In the genomic region with DNA sequence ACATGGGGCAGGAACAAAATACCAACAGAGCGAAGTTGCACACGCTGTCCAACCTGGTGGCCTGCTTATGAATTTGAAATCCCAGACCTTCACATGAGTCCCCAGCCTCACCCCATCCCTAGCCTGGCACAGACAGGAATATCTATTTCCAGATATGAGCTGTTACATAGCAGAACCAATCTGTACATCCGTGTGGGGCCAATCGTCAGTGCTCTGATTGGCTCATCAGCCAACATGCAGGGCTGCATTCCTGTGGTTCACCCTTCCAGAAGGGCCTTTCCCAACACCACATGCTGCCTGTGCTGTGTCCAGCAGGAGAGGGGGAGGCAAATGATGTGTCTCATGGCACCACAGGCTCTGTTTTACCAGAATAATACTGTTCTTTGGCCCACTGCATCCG, we compare ENCODE assay signal across 9 cellular contexts. TPM values are rescaled to one million over a fixed set of nuclear protein-coding genes. Genes with fewer than 3 reads are reported as not detected.
A peak's percentile ranks its signal among the peaks of the same experiment; 100 is the strongest.
DNase-seq lines count a peak whose midpoint lies in the region; ATAC-seq, FAIRE-seq and TF ChIP-seq lines count a peak whose summit lies in the region.
"Had no signal": no experiment of that assay in that cellular context is flagged by ENCODE, and none has a peak within 500 bp of the region (broad histone marks: within the 10 kb centered on the region; RNA-seq: fewer than 3 reads in every experiment).

No MANE protein-coding gene starts in this region.

- H3K79me2 ChIP-seq in H1 (ENCODE audit: control insufficient read depth in 1 of 2, insufficient read depth in 2 of 2, low read length in 2 of 2) = no peaks in the 10 kb centered on the region

- no peak overlapping the region for H3K18ac ChIP-seq in H1 (ENCODE audit: extremely low read depth, low read length)

- H3K27me3 Mint-ChIP-seq in activated naive CD4-positive, alpha-beta T cell treated with anti-CD3 and anti-CD28 coated beads, Interleukin-2, amount 10 ng/mL, durations not matched to agents 7 days and 5 days = no peaks in the 10 kb centered on the region
- H3K27me3 Mint-ChIP-seq: activated CD4-positive, alpha-beta T cell treated with anti-CD3 and anti-CD28 coated beads for 36 hours had no signal

- H3K79me1 ChIP-seq in H1 (ENCODE audit: low read depth, low read length) = no peaks in the 10 kb centered on the region

- no peak overlapping the region for H3K9ac ChIP-seq in H1 (replicated peaks in 1 of 4; ENCODE audit: extremely low read depth in 1 of 4, low read depth in 3 of 4, low read length in 3 of 4)

- H2AK5ac ChIP-seq in H1 (ENCODE audit: low read depth, low read length) = peak overlapping the region; percentile 70; the same call in 1 of the 2 replicates

- peak overlapping the region; percentile 62; the same call in 1 of the 2 replicates for H2BK15ac ChIP-seq in H1 (ENCODE audit: low read length)

- no peak for TF ChIP-seq CTCF in H1 (IDR thresholded peaks at IDR 0.05; ENCODE audit: control extremely low read depth in 1 of 3, insufficient read depth in 1 of 3, low read depth in 1 of 3, low read length in 3 of 3)
- TF ChIP-seq CTCF in lower lobe of right lung (IDR thresholded peaks at IDR 0.05) = no peak
- no peak for TF ChIP-seq CTCF in uterus (IDR thresholded peaks at IDR 0.05)

- no peak overlapping the region for H2AFZ ChIP-seq in H1 (ENCODE audit: low read length)

- CTCF ChIA-PET in H1 (lab: Charles Lee; ENCODE audit: partially characterized antibody) = interaction anchor here (0.7 to 5.0 kb wide), 7 partner anchors 8 to 304 kb away, joined by 3 to 42 read pairs (median 6); no protein-coding TSS in a partner anchor
- CTCF ChIA-PET in activated naive CD4-positive, alpha-beta T cell treated with anti-CD3 and anti-CD28 coated beads, Interleukin-2, amount 10 ng/mL, durations not matched to agents 7 days and 5 days (lab: Charles Lee) = no interaction called here

- WGBS in H1 (ENCODE audit: extremely low coverage in 1 of 2, insufficient coverage in 1 of 2, insufficient read length in 1 of 2, insufficient replicate concordance in 2 of 2, low coverage in 1 of 2, low lambda C conversion rate in 2 of 2, missing lambda C conversion rate in 1 of 2), 2 experiments = 93% methylated on average over 5 of the region's 5 CpGs; no CpG with 5 or more reads in 1 of the 2 experiments

- no peaks in the 10 kb centered on the region for H3K4me1 Mint-ChIP-seq in activated naive CD4-positive, alpha-beta T cell treated with anti-CD3 and anti-CD28 coated beads, Interleukin-2, amount 10 ng/mL, durations not matched to agents 7 days and 5 days
- H3K4me1 Mint-ChIP-seq: activated CD4-positive, alpha-beta T cell treated with anti-CD3 and anti-CD28 coated beads for 36 hours had no signal

- H3K9me3 Mint-ChIP-seq in activated naive CD4-positive, alpha-beta T cell treated with anti-CD3 and anti-CD28 coated beads, Interleukin-2, amount 10 ng/mL, durations not matched to agents 7 days and 5 days = peaks cover 1% of the 10 kb centered on the region

- H2BK120ac ChIP-seq in H1 (replicated peaks; ENCODE audit: low read depth, low read length) = no peak overlapping the region

- H2BK20ac ChIP-seq in H1 (ENCODE audit: low read length) = 0 out of 2 replicates have a peak overlapping the region, but pooled peaks have one; percentile 76

- no peaks in the 10 kb centered on the region for H3K9me3 ChIP-seq in H1 (ENCODE audit: insufficient read depth in 2 of 2, low read depth in 1 of 2, low read length in 1 of 2)
- no peaks in the 10 kb centered on the region for H3K9me3 ChIP-seq in lower lobe of right lung
- H3K9me3 ChIP-seq in uterus = no peaks in the 10 kb centered on the region

- H3K4ac ChIP-seq in H1 (replicated peaks; ENCODE audit: insufficient read length, low read depth, low read length) = no peak overlapping the region

- H3K27ac Mint-ChIP-seq in activated naive CD4-positive, alpha-beta T cell treated with anti-CD3 and anti-CD28 coated beads, Interleukin-2, amount 10 ng/mL, durations not matched to agents 7 days and 5 days = no peak overlapping the region
- H3K27ac Mint-ChIP-seq: activated CD4-positive, alpha-beta T cell treated with anti-CD3 and anti-CD28 coated beads for 36 hours had no signal

- H2BK5ac ChIP-seq in H1 (ENCODE audit: low read depth, low read length) = peak overlapping the region; percentile 80; the same call in 1 of the 2 replicates

- peak; percentile 94 to 95 for ATAC-seq in lower lobe of right lung
- no peak for ATAC-seq in HG03039 (IDR thresholded peaks at IDR 0.05; ENCODE audit: unreplicated experiment)
- ATAC-seq: activated CD4-positive, alpha-beta T cell treated with anti-CD3 and anti-CD28 coated beads for 36 hours had no signal

- TF ChIP-seq RAD21 in Ishikawa (IDR thresholded peaks at IDR 0.05; ENCODE audit: low read depth) = peak; percentile 37; the same call in 1 of the 2 replicates
- no peak for TF ChIP-seq RAD21 in H1 (IDR thresholded peaks at IDR 0.05 in 1 of 2, conservative IDR thresholded peaks at IDR 0.05 in 1 of 2; ENCODE audit: low read depth in 2 of 2, low read length in 2 of 2)

- no peak overlapping the region for H3K4me3 Mint-ChIP-seq in activated naive CD4-positive, alpha-beta T cell treated with anti-CD3 and anti-CD28 coated beads, Interleukin-2, amount 10 ng/mL, durations not matched to agents 7 days and 5 days
- H3K4me3 Mint-ChIP-seq: activated CD4-positive, alpha-beta T cell treated with anti-CD3 and anti-CD28 coated beads for 36 hours had no signal

- FAIRE-seq in H1 (lab: Jason Lieb, UNC) = no peak

- H3K14ac ChIP-seq in H1 (ENCODE audit: insufficient read length) = no peak overlapping the region

- intact Hi-C loops in lower lobe of right lung (cut with DNase I) (no loop called here), uterus (cut with DNase I; ENCODE audit: low total_unique reads) (no loop called here)

- H3K56ac ChIP-seq in H1 (replicated peaks; ENCODE audit: insufficient read length, low read depth, low read length) = no peak overlapping the region

- H3K4me2 ChIP-seq in H1 (ENCODE audit: insufficient read depth in 1 of 2, low read depth in 2 of 2, low read length in 2 of 2) = no peak overlapping the region

- H3K4me1 ChIP-seq in H1 (replicated peaks in 1 of 4; ENCODE audit: control insufficient read depth in 3 of 4, insufficient read depth in 4 of 4, low read length in 3 of 4) = peaks cover 6 to 16% (median 10%) of the 10 kb centered on the region in 4 experiments
- peaks cover 20% of the 10 kb centered on the region for H3K4me1 ChIP-seq in lower lobe of right lung
- H3K4me1 ChIP-seq in uterus = no peaks in the 10 kb centered on the region

- H3K36me3 Mint-ChIP-seq in activated naive CD4-positive, alpha-beta T cell treated with anti-CD3 and anti-CD28 coated beads, Interleukin-2, amount 10 ng/mL, durations not matched to agents 7 days and 5 days = no peaks in the 10 kb centered on the region

- no peaks in the 10 kb centered on the region for H4K20me1 ChIP-seq in H1 (replicated peaks in 1 of 2; ENCODE audit: control insufficient read depth in 1 of 2, insufficient read depth in 2 of 2, low read length in 2 of 2)

- H4K5ac ChIP-seq in H1 (ENCODE audit: insufficient read length, low read depth, low read length) = no peak overlapping the region

- H3K27ac ChIP-seq in H1 (ENCODE audit: low read depth, low read length) (no peak overlapping the region), lower lobe of right lung (peak overlapping the region; percentile 81), uterus (no peak overlapping the region)

- peaks cover 2% of the 10 kb centered on the region for H3K23me2 ChIP-seq in H1 (ENCODE audit: low read depth, low read length)

- POLR2A ChIA-PET in H1 (lab: Charles Lee; ENCODE audit: partially characterized antibody) = interaction anchor here (1.6 to 3.6 kb wide), 3 partner anchors 28 to 30 kb away, joined by 8 to 30 read pairs (median 13); partner anchors contain the start of gene CCN1

- H4K8ac ChIP-seq in H1 (ENCODE audit: extremely low read depth, insufficient read depth, low read length) = no peak overlapping the region

- no peak for TF ChIP-seq POLR2A in H1 (IDR thresholded peaks at IDR 0.05; ENCODE audit: control extremely low read depth in 1 of 2, low read depth in 2 of 2, low read length in 2 of 2)
- no peak for TF ChIP-seq POLR2A in uterus (IDR thresholded peaks at IDR 0.05)

- H3K36me3 ChIP-seq in H1 (ENCODE audit: control insufficient read depth in 2 of 4, insufficient read depth in 4 of 4, low read length in 3 of 4) = no peaks in the 10 kb centered on the region
- H3K36me3 ChIP-seq in lower lobe of right lung = no peaks in the 10 kb centered on the region
- H3K36me3 ChIP-seq in uterus = no peaks in the 10 kb centered on the region

- DNase-seq in H1 (ENCODE audit: low read depth in 1 of 2, low spot score in 2 of 2) (no peak), lower lobe of right lung (peak; percentile 77), uterus (peak; percentile 27 to 45), NCI-H1092 (lab: John Stamatoyannopoulos, UW) (no peak)
- DNase-seq in activated naive CD4-positive, alpha-beta T cell treated with anti-CD3 and anti-CD28 coated beads, Interleukin-2, amount 10 ng/mL, durations not matched to agents 7 days and 5 days = no peak
- DNase-seq: activated CD4-positive, alpha-beta T cell treated with anti-CD3 and anti-CD28 coated beads for 36 hours; effector memory CD4-positive, alpha-beta T cell had no signal

- no peak overlapping the region for H3K23ac ChIP-seq in H1 (ENCODE audit: insufficient read length)

- TF ChIP-seq EP300 in Ishikawa (IDR thresholded peaks at IDR 0.05; ENCODE audit: borderline replicate concordance) (peak; percentile 90), H1 (IDR thresholded peaks at IDR 0.05; ENCODE audit: borderline replicate concordance in 1 of 2, low read depth in 2 of 2, low read length in 2 of 2) (no peak)

- H2BK12ac ChIP-seq in H1 (ENCODE audit: low read depth, low read length) = peak overlapping the region; percentile 96

- H3K4me3 ChIP-seq in H1 (ENCODE audit: extremely low read depth in 1 of 4, insufficient read depth in 2 of 4, low read depth in 3 of 4, low read length in 4 of 4) = no peak overlapping the region
- no peak overlapping the region for H3K4me3 ChIP-seq in lower lobe of right lung
- H3K4me3 ChIP-seq in uterus = no peak overlapping the region

- no peak overlapping the region for H4K91ac ChIP-seq in H1 (replicated peaks; ENCODE audit: insufficient read length, low read length)

- no peaks in the 10 kb centered on the region; a peak in 1 of 7 replicates for H3K27me3 ChIP-seq in H1 (replicated peaks in 1 of 4; ENCODE audit: control insufficient read depth in 3 of 4, extremely low read depth in 1 of 4, insufficient read depth in 3 of 4, low read length in 3 of 4)
- H3K27me3 ChIP-seq in lower lobe of right lung (ENCODE audit: low read depth) = no peaks in the 10 kb centered on the region
- H3K27me3 ChIP-seq in uterus = no peaks in the 10 kb centered on the region

RNA-seq across cellular contexts. Expression of gene CCN1, which starts 31.3 kb away (rescaled TPM):
- total RNA-seq in H1 (2021; fragmentation: NEBNext Ultra II Directional; extraction: Animal tissue kit (Norgen Biotek cat#: 25700)) = 108 and 113 TPM in 2 replicates
- 19.1 and 29.7 TPM in 2 replicates for polyA plus RNA-seq in H1 (2011; rRNA removed)
- 36.4 TPM for polyA plus RNA-seq in H1 (2011; cell fraction: cytosol; rRNA removed)
- 106 TPM for polyA plus RNA-seq in H1 (2011; cell fraction: nucleus; rRNA removed)
- polyA plus RNA-seq in H1 (2012, experiment 1 of 2) = 58.2 to 88.4 TPM (median 74.4 TPM) in 4 replicates
- polyA plus RNA-seq in H1 (2012, experiment 2 of 2) = 84.1 TPM
- polyA plus RNA-seq in H1 (2013, experiment 1 of 2) = 122 TPM
- polyA plus RNA-seq in H1 (2013, experiment 2 of 2) = 139 TPM
- 18.3 and 33.7 TPM in 2 replicates for polyA minus RNA-seq in H1 (2011; rRNA and poly(A)+ RNA removed)
- polyA minus RNA-seq in H1 (2011; cell fraction: cytosol; rRNA and poly(A)+ RNA removed) = 37.7 TPM
- 109 TPM for polyA minus RNA-seq in H1 (2011; cell fraction: nucleus; rRNA and poly(A)+ RNA removed)
- total RNA-seq in lower lobe of right lung = 74.3 TPM
- total RNA-seq in uterus = 100 to 1,000 TPM in 2 of 4 donors, 10 to 100 TPM in 2; 28.2 to 324 (median 134) TPM

Comparison
In these comparisons a context has a peak if more than half of its experiments do, and no peak if none do; other contexts are left out.
1. DNase-seq: peak in lower lobe of right lung (single experiment) and uterus (2 of 2); none in H1 (0 of 2), NCI-H1092 (single experiment) and activated naive CD4-positive, alpha-beta T cell treated with anti-CD3 and anti-CD28 coated beads, Interleukin-2, amount 10 ng/mL, durations not matched to agents 7 days and 5 days (single experiment).